8 cellular contexts compared by ENCODE assay signal in genomic region chr2:11639503-11639902, GRCh38. TPM values are rescaled to one million over a fixed set of nuclear protein-coding genes. Genes with fewer than 3 reads are reported as not detected.
"Had no signal": no experiment of that assay in that cellular context is flagged by ENCODE, and none has a peak within 500 bp of the region (broad histone marks: within the 10 kb centered on the region; RNA-seq: fewer than 3 reads in every experiment).

No MANE protein-coding gene starts in this region.

- ATAC-seq: GM23338 had no signal

- FAIRE-seq: H1, H54, HTR-8/SVneo had no signal

- H3K27ac Mint-ChIP-seq: IgD-negative memory B cell had no signal

- H3K4me1 Mint-ChIP-seq: GM23338, H9 had no signal

- H3K4me3 Mint-ChIP-seq: GM23338, H9 had no signal

- H3K9me3 Mint-ChIP-seq: GM23338, H9, IgD-negative memory B cell had no signal

- H2AFZ ChIP-seq: GM23338 had no signal

- DNase-seq: H9, HCEC 1CT had no signal

- H3K4me3 ChIP-seq: GM23338 had no signal

- H3K4me2 ChIP-seq: GM23338 had no signal

RNA-seq across cellular contexts. Expression of gene NTSR2, which starts 30.5 kb away (rescaled TPM):
- total RNA-seq: H1, H9, HT-29 had no signal
- polyA plus RNA-seq: GM23338, IgD-negative memory B cell had no signal
